In the genomic region with DNA sequence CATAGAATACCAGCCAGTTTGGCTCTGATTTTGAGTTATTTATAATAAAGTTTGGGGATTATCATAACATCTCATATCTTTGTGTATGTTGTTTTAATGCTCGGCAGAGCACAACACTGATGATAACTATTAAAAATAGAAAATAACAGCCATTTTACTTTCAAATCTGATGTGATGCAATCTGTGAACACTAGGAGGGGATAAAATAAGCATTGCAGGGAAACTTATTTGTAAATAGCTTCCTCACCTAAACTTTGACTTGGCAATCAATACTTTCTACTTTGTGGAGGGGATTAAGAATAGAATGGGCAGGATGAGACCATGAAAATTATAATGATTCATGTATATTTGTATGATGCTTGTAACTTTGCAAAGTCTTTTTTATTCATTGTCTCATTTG, we compare ENCODE assay signal across 17 cellular contexts. TPM values are rescaled to one million over a fixed set of nuclear protein-coding genes. Genes with fewer than 3 reads are reported as not detected.
DNase-seq lines count a peak whose midpoint lies in the region; ATAC-seq and TF ChIP-seq lines count a peak whose summit lies in the region.
"Had no signal": no experiment of that assay in that cellular context is flagged by ENCODE, and none has a peak within 500 bp of the region (broad histone marks: within the 10 kb centered on the region; RNA-seq: fewer than 3 reads in every experiment).

No MANE protein-coding gene starts in this region.

- H3K4me2 ChIP-seq in GM23338 = no peak overlapping the region

- H2AFZ ChIP-seq in GM23338 = no peak overlapping the region

- no peak overlapping the region for H3K4me3 Mint-ChIP-seq in GM23338
- H3K4me3 Mint-ChIP-seq: activated CD8-positive, alpha-beta T cell treated with anti-CD3 and anti-CD28 coated beads, Interleukin-2, amount 10 ng/mL, durations not matched to agents 7 days and 5 days had no signal

- TF ChIP-seq CTCF in 22Rv1 (IDR thresholded peaks at IDR 0.05) (0 out of 2 replicates have a peak, but pooled peaks have one; percentile 2), GM23338 (conservative IDR thresholded peaks at IDR 0.05; ENCODE audit: low read depth in 2 of 2) (peak in 1 of 2 experiments; percentile 31; a peak in 2 of 4 replicates), foreskin keratinocyte (conservative IDR thresholded peaks at IDR 0.05) (peak; percentile 24)

- peaks cover 7% of the 10 kb centered on the region; the same call in 1 of the 2 replicates for H4K20me1 ChIP-seq in GM23338 (replicated peaks; ENCODE audit: insufficient read depth)

- H3K27me3 Mint-ChIP-seq in GM23338 (ENCODE audit: insufficient read depth, low read depth, poor library complexity) = peaks cover 2% of the 10 kb centered on the region

- peaks cover 48% of the 10 kb centered on the region for H3K36me3 ChIP-seq in GM23338 (ENCODE audit: insufficient read depth)

- H3K9me2 ChIP-seq in GM23338 (ENCODE audit: insufficient read depth) = no peaks in the 10 kb centered on the region

- H3K36me3 Mint-ChIP-seq in GM23338 (ENCODE audit: low read depth) = peaks cover 69% of the 10 kb centered on the region

- no peaks in the 10 kb centered on the region for H3K9me3 Mint-ChIP-seq in GM23338

- no peak for ATAC-seq in GM23338
- no peak for ATAC-seq in foreskin keratinocyte
- ATAC-seq: activated CD8-positive, alpha-beta T cell treated with anti-CD3 and anti-CD28 coated beads, Interleukin-2, amount 10 ng/mL, durations not matched to agents 7 days and 5 days; gastrocnemius medialis had no signal

- H3K4me1 ChIP-seq in GM23338 (ENCODE audit: insufficient read depth) (peaks cover 17% of the 10 kb centered on the region), foreskin keratinocyte (no peaks in the 10 kb centered on the region)
- H3K4me1 ChIP-seq: gastrocnemius medialis, sigmoid colon had no signal

- DNase-seq in GM23338 (ENCODE audit: low spot score) (no peak), SK-MEL-5 (ENCODE audit: low read depth, low spot score) (peak; percentile 11), foreskin keratinocyte (no peak), NCI-H2081 treated with DMSO at 0.1 percent for 48 hours (lab: John Stamatoyannopoulos, UW) (no peak), ecto neural progenitor cell (ENCODE audit: low spot score) (no peak), NOMO-1 treated with DMSO at 0.1 percent for 48 hours (lab: John Stamatoyannopoulos, UW; ENCODE audit: unreplicated experiment) (no peak), G401 (ENCODE audit: low spot score) (no peak)
- DNase-seq: activated CD8-positive, alpha-beta T cell treated with anti-CD3 and anti-CD28 coated beads, Interleukin-2, amount 10 ng/mL, durations not matched to agents 7 days and 5 days; gastrocnemius medialis; NCI-H1417 treated with DMSO at 0.1 percent for 48 hours; NCI-H446; sigmoid colon; stimulated activated CD4-positive, alpha-beta T cell treated with anti-CD3 and anti-CD28 coated beads, Interleukin-4, amount 100 ng/mL, for 1 hour; thyroid gland had no signal

- H3F3A ChIP-seq in GM23338 (replicated peaks; ENCODE audit: low read depth) = no peaks in the 10 kb centered on the region

- no peaks in the 10 kb centered on the region; the same call in 1 of the 2 replicates for H3K79me2 ChIP-seq in GM23338 (replicated peaks; ENCODE audit: insufficient read depth)

- H3K27ac Mint-ChIP-seq in GM23338 = peak overlapping the region; percentile 82; the same call in 1 of the 2 replicates
- H3K27ac Mint-ChIP-seq: activated CD8-positive, alpha-beta T cell treated with anti-CD3 and anti-CD28 coated beads, Interleukin-2, amount 10 ng/mL, durations not matched to agents 7 days and 5 days had no signal

- no peak overlapping the region for H3K4me3 ChIP-seq in GM23338
- H3K4me3 ChIP-seq: gastrocnemius medialis, lung, sigmoid colon, thyroid gland had no signal

- in situ Hi-C loops in SK-MEL-5 (cut with HindIII; ENCODE audit: low pct_unique_long_range_greater_than_20kb, low sequenced_read_pairs) (no loop called here), G401 (cut with HindIII; ENCODE audit: low sequenced_read_pairs) (no loop called here)

- H3K4me1 Mint-ChIP-seq in GM23338 = peaks cover 26% of the 10 kb centered on the region; the same call in 2 of the 3 replicates

- H3K27ac ChIP-seq in 22Rv1 (no peak overlapping the region), GM23338 (ENCODE audit: low read depth) (no peak overlapping the region), foreskin keratinocyte (no peak overlapping the region)
- H3K27ac ChIP-seq: gastrocnemius medialis, neutrophil, sigmoid colon, thyroid gland had no signal

- H3K27me3 ChIP-seq in GM23338 (ENCODE audit: insufficient read depth) (no peaks in the 10 kb centered on the region), foreskin keratinocyte (no peaks in the 10 kb centered on the region)
- H3K27me3 ChIP-seq: gastrocnemius medialis, neutrophil, sigmoid colon, thyroid gland had no signal

TF ChIP-seq in GM23338, 12 proteins besides CTCF, POLR2A, EP300 and RAD21 (continues in another document):
- TF ChIP-seq POLR2AphosphoS5 (IDR thresholded peaks at IDR 0.05; ENCODE audit: low read depth) (no peak), STAT1 (IDR thresholded peaks at IDR 0.05; ENCODE audit: unreplicated experiment) (no peak), CREB1 (CRISPR knock-in tag; IDR thresholded peaks at IDR 0.05; ENCODE audit: low read depth) (no peak), EZH2phosphoT487 (IDR thresholded peaks at IDR 0.05; ENCODE audit: unreplicated experiment) (no peak), ZNF114 (CRISPR knock-in tag; IDR thresholded peaks at IDR 0.05) (no peak), JUNB (IDR thresholded peaks at IDR 0.05; ENCODE audit: unreplicated experiment) (no peak), ZNF331 (CRISPR knock-in tag; IDR thresholded peaks at IDR 0.05; ENCODE audit: low read depth) (no peak), NANOG (IDR thresholded peaks at IDR 0.05; ENCODE audit: borderline replicate concordance) (no peak), EZH2 (IDR thresholded peaks at IDR 0.05; ENCODE audit: low read depth, unreplicated experiment) (no peak)
- TF ChIP-seq, protein P1, sequence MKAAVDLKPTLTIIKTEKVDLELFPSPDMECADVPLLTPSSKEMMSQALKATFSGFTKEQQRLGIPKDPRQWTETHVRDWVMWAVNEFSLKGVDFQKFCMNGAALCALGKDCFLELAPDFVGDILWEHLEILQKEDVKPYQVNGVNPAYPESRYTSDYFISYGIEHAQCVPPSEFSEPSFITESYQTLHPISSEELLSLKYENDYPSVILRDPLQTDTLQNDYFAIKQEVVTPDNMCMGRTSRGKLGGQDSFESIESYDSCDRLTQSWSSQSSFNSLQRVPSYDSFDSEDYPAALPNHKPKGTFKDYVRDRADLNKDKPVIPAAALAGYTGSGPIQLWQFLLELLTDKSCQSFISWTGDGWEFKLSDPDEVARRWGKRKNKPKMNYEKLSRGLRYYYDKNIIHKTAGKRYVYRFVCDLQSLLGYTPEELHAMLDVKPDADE (IDR thresholded peaks at IDR 0.05) = no peak
- TF ChIP-seq, protein P2, sequence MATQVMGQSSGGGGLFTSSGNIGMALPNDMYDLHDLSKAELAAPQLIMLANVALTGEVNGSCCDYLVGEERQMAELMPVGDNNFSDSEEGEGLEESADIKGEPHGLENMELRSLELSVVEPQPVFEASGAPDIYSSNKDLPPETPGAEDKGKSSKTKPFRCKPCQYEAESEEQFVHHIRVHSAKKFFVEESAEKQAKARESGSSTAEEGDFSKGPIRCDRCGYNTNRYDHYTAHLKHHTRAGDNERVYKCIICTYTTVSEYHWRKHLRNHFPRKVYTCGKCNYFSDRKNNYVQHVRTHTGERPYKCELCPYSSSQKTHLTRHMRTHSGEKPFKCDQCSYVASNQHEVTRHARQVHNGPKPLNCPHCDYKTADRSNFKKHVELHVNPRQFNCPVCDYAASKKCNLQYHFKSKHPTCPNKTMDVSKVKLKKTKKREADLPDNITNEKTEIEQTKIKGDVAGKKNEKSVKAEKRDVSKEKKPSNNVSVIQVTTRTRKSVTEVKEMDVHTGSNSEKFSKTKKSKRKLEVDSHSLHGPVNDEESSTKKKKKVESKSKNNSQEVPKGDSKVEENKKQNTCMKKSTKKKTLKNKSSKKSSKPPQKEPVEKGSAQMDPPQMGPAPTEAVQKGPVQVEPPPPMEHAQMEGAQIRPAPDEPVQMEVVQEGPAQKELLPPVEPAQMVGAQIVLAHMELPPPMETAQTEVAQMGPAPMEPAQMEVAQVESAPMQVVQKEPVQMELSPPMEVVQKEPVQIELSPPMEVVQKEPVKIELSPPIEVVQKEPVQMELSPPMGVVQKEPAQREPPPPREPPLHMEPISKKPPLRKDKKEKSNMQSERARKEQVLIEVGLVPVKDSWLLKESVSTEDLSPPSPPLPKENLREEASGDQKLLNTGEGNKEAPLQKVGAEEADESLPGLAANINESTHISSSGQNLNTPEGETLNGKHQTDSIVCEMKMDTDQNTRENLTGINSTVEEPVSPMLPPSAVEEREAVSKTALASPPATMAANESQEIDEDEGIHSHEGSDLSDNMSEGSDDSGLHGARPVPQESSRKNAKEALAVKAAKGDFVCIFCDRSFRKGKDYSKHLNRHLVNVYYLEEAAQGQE (IDR thresholded peaks at IDR 0.05; ENCODE audit: unreplicated experiment) = no peak

RNA-seq across cellular contexts. Expression of a gene that starts 54.4 kb away (rescaled TPM):
- total RNA-seq in GM23338 (2014; rRNA removed; shearing (Covaris generic)) = 82.4 and 83.6 TPM in 2 replicates
- polyA plus RNA-seq in GM23338 (2016; fragmentation: Nextera tagmentation; extraction: Ambion mirVana) = 70.3 and 83.5 TPM in 2 replicates
- total RNA-seq in SK-MEL-5 (2014; rRNA removed; shearing (Covaris generic)) = 16.8 and 18.4 TPM in 2 replicates
- polyA plus RNA-seq in SK-MEL-5 (2015; cell fraction: cytosol; rRNA removed) = 43.3 and 63.7 TPM in 2 replicates
- polyA plus RNA-seq in SK-MEL-5 (2015; cell fraction: nucleus; rRNA removed) = 47.1 and 50.2 TPM in 2 replicates
- total RNA-seq in foreskin keratinocyte = 67.1 and 70.1 TPM in 2 replicates
- 46.1 and 53.9 TPM in 2 replicates for polyA plus RNA-seq in foreskin keratinocyte
- 13.2 and 28.7 TPM in 2 replicates for total RNA-seq in G401 (2014; rRNA removed; shearing (Covaris generic))

RNA-seq across cellular contexts. Expression of a gene that starts 55.1 kb away (rescaled TPM):
- total RNA-seq in GM23338 (2014; rRNA removed; shearing (Covaris generic)) = 71.2 and 108 TPM in 2 replicates
- polyA plus RNA-seq in GM23338 (2016; fragmentation: Nextera tagmentation; extraction: Ambion mirVana) = 66.1 and 73.0 TPM in 2 replicates
- 34.8 and 35.7 TPM in 2 replicates for total RNA-seq in SK-MEL-5 (2014; rRNA removed; shearing (Covaris generic))
- polyA plus RNA-seq in SK-MEL-5 (2015; cell fraction: cytosol; rRNA removed) = 13.5 and 25.6 TPM in 2 replicates
- 146 and 172 TPM in 2 replicates for polyA plus RNA-seq in SK-MEL-5 (2015; cell fraction: nucleus; rRNA removed)
- total RNA-seq in foreskin keratinocyte = 28.0 and 32.3 TPM in 2 replicates
- polyA plus RNA-seq in foreskin keratinocyte = 17.9 and 21.3 TPM in 2 replicates
- total RNA-seq in G401 (2014; rRNA removed; shearing (Covaris generic)) = 46.2 and 63.2 TPM in 2 replicates
